In genomic region chr1:227343727-227344551, GRCh38 we compare ENCODE assay signal across 13 cellular contexts. TPM values are rescaled to one million over a fixed set of nuclear protein-coding genes. Genes with fewer than 3 reads are reported as not detected.
DNase-seq lines count a peak whose midpoint lies in the region; FAIRE-seq and TF ChIP-seq lines count a peak whose summit lies in the region.
"Had no signal": no experiment of that assay in that cellular context is flagged by ENCODE, and none has a peak within 500 bp of the region (broad histone marks: within the 10 kb centered on the region; RNA-seq: fewer than 3 reads in every experiment).

No MANE protein-coding gene starts in this region.

- no peaks in the 10 kb centered on the region for H3K9me3 Mint-ChIP-seq in endodermal cell

- FAIRE-seq in RCC 7860 (lab: Jason Lieb, UNC): peak; percentile 60

- H3K4me1 ChIP-seq in endodermal cell (ENCODE audit: control insufficient read depth, insufficient read depth, low read length): no peaks in the 10 kb centered on the region

- H3K27me3 Mint-ChIP-seq in endodermal cell (ENCODE audit: insufficient read depth): peaks cover 6% of the 10 kb centered on the region

- TF ChIP-seq CTCF in epithelial cell of esophagus (IDR thresholded peaks at IDR 0.05; ENCODE audit: insufficient read depth, low read depth, low read length, missing control alignments) (no peak), endodermal cell (conservative IDR thresholded peaks at IDR 0.05) (no peak)

- no peaks in the 10 kb centered on the region for H3K9me3 ChIP-seq in endodermal cell (ENCODE audit: control insufficient read depth, low read length)

- H3K4me3 ChIP-seq in epithelial cell of esophagus (ENCODE audit: low read length): no peak overlapping the region
- H3K4me3 ChIP-seq in endodermal cell (ENCODE audit: low read length): no peak overlapping the region
- H3K4me3 ChIP-seq: HAP-1 had no signal

- 73% methylated on average over 3 of the region's 3 CpGs; no CpG with 5 or more reads in 1 of the 2 experiments for WGBS in endodermal cell (ENCODE audit: insufficient coverage in 1 of 2, insufficient read length in 1 of 2), 2 experiments

- H3K4me1 Mint-ChIP-seq in endodermal cell: no peaks in the 10 kb centered on the region
- H3K4me1 Mint-ChIP-seq: naive thymus-derived CD4-positive, alpha-beta T cell had no signal

- H3K36me3 ChIP-seq in endodermal cell (ENCODE audit: control insufficient read depth, insufficient read depth, low read length): no peaks in the 10 kb centered on the region
- H3K36me3 ChIP-seq: HAP-1 had no signal

- H3K27ac ChIP-seq in endodermal cell (ENCODE audit: low read depth, low read length): no peak overlapping the region

- H3K9ac ChIP-seq in endodermal cell (ENCODE audit: extremely low read depth, low read length, poor library complexity, severe bottlenecking): no peak overlapping the region

- no peak overlapping the region for H3K27ac Mint-ChIP-seq in endodermal cell
- H3K27ac Mint-ChIP-seq: naive thymus-derived CD4-positive, alpha-beta T cell had no signal

- no peak overlapping the region for H3K4me3 Mint-ChIP-seq in endodermal cell
- H3K4me3 Mint-ChIP-seq: naive thymus-derived CD4-positive, alpha-beta T cell had no signal

- no peaks in the 10 kb centered on the region for H3K27me3 ChIP-seq in endodermal cell (ENCODE audit: control insufficient read depth, insufficient read depth, low read length, poor library complexity, severe bottlenecking)

- no peaks in the 10 kb centered on the region for H3K36me3 Mint-ChIP-seq in endodermal cell (ENCODE audit: low read depth)
- H3K36me3 Mint-ChIP-seq: naive thymus-derived CD4-positive, alpha-beta T cell had no signal

- DNase-seq in DMS53 (lab: John Stamatoyannopoulos, UW) (peak; percentile 38), RCC 7860 (ENCODE audit: low spot score) (peak; percentile 34), epithelial cell of esophagus (ENCODE audit: low read depth) (peak; percentile 95), non-pigmented ciliary epithelial cell (ENCODE audit: low read depth) (peak; percentile 77), endodermal cell (no peak), COR-L47 (lab: John Stamatoyannopoulos, UW) (no peak), NCI-H2171 (lab: John Stamatoyannopoulos, UW) (no peak), pons (ENCODE audit: low spot score) (no peak)
- DNase-seq: DMS153; naive thymus-derived CD4-positive, alpha-beta T cell; NCI-H2029; stimulated activated CD4-positive, alpha-beta T cell treated with anti-CD3 and anti-CD28 coated beads, Interleukin-4, amount 100 ng/mL, for 24 hours had no signal

RNA-seq across cellular contexts. Expression of gene CDC42BPA, which starts 25.6 kb away (rescaled TPM):
- total RNA-seq in endodermal cell: 10 to 100 TPM; 30.0 to 34.3 TPM
- 15.9 TPM for polyA plus RNA-seq in endodermal cell (2013, experiment 1 of 2)
- polyA plus RNA-seq in endodermal cell (2013, experiment 2 of 2): 18.5 TPM

Comparison
In these comparisons a context has a peak if more than half of its experiments do, and no peak if none do; other contexts are left out.
1. DNase-seq: peak in DMS53 (single experiment), RCC 7860 (single experiment), epithelial cell of esophagus (single experiment) and non-pigmented ciliary epithelial cell (single experiment); none in endodermal cell (single experiment), COR-L47 (single experiment), NCI-H2171 (single experiment) and pons (single experiment).